Comparison of ENCODE assay signal across 27 cellular contexts in the genomic region with DNA sequence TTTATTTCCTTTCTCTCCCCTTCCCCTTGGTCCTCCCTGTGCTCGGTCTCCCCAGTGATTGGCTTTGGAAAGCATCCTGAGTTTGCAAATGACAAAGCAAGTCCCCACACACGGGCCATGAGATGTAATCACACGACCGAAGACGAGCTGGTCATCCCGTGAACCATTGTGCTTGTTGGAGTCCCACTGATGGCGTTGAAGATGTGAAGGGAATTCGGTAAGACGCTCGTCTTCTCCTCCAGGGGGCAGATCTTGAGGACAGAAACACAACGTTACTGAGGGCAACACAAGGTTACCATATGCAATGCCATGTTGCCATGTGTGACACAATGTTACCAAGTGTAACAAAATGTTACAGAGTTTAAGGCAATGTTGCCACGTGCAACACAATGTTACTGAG. TPM values are rescaled to one million over a fixed set of nuclear protein-coding genes. Genes with fewer than 3 reads are reported as not detected.
"Had no signal": no experiment of that assay in that cellular context is flagged by ENCODE, and none has a peak within 500 bp of the region (broad histone marks: within the 10 kb centered on the region; RNA-seq: fewer than 3 reads in every experiment).

No MANE protein-coding gene starts in this region.

- H3K9me3 ChIP-seq: gastrocnemius medialis, right lobe of liver, thoracic aorta, upper lobe of left lung had no signal

- H3K27me3 ChIP-seq: gastrocnemius medialis, right lobe of liver, upper lobe of left lung had no signal

- H3K27ac ChIP-seq: gastrocnemius medialis, parathyroid adenoma, right lobe of liver, thoracic aorta, upper lobe of left lung had no signal

- ATAC-seq: activated naive CD8-positive, alpha-beta T cell treated with anti-CD3 and anti-CD28 coated beads, Interleukin-2, amount 50 U/mL, for 24 hours; esophagus mucosa; gastrocnemius medialis; right lobe of liver; stimulated activated effector memory CD8-positive, alpha-beta T cell treated with anti-CD3 and anti-CD28 coated beads, Interleukin-12 subunit alpha, Interleukin-12 subunit beta, amount 100 ng/mL, for 72 hours had no signal

- DNase-seq: activated CD4-positive, alpha-beta memory T cell treated with anti-CD3 and anti-CD28 coated beads, Interleukin-2, amount 10 ng/mL, durations not matched to agents 7 days and 5 days; activated CD4-positive, alpha-beta T cell treated with anti-CD3 and anti-CD28 coated beads, Interleukin-2, amount 10 ng/mL, durations not matched to agents 24 days and 14 days; activated CD4-positive, CD25-positive, alpha-beta regulatory T cell; activated gamma-delta T cell; activated naive CD4-positive, alpha-beta T cell treated with anti-CD3 and anti-CD28 coated beads, Interleukin-2, amount 50 U/mL, for 16 hours; activated naive CD8-positive, alpha-beta T cell treated with anti-CD3 and anti-CD28 coated beads, Interleukin-2, amount 50 U/mL, for 24 hours; caudate nucleus; effector CD8-positive, alpha-beta T cell; gastrocnemius medialis; hippocampal formation; right lobe of liver; small intestine; stimulated activated CD4-positive, alpha-beta T cell treated with anti-CD3 and anti-CD28 coated beads, Interleukin-2, amount 100 ng/mL, for 24 hours; T-helper 1 cell; upper lobe of left lung had no signal

- H3K9me3 Mint-ChIP-seq: activated CD4-positive, alpha-beta T cell treated with anti-CD3 and anti-CD28 coated beads, Interleukin-2, amount 10 ng/mL, durations not matched to agents 24 days and 14 days; brain; dendritic cell treated with granulocyte-macrophage colony-stimulating factor and Interleukin-4, amounts not matched to agents 40 ng/mL and 50 ng/mL, for 4 days; memory B cell; nephron; stimulated activated effector memory CD8-positive, alpha-beta T cell treated with anti-CD3 and anti-CD28 coated beads, Interleukin-12 subunit alpha, Interleukin-12 subunit beta, amount 100 ng/mL, for 72 hours had no signal

- H3K36me3 ChIP-seq: gastrocnemius medialis had no signal

- H3K4me1 Mint-ChIP-seq: activated naive CD8-positive, alpha-beta T cell treated with anti-CD3 and anti-CD28 coated beads, Interleukin-2, amount 50 U/mL, for 24 hours; memory B cell had no signal

- H3K27me3 Mint-ChIP-seq: activated CD4-positive, alpha-beta T cell treated with anti-CD3 and anti-CD28 coated beads, Interleukin-2, amount 10 ng/mL, durations not matched to agents 24 days and 14 days; dendritic cell treated with granulocyte-macrophage colony-stimulating factor and Interleukin-4, amounts not matched to agents 40 ng/mL and 50 ng/mL, for 4 days; memory B cell had no signal

- H3K27ac Mint-ChIP-seq: activated CD4-positive, alpha-beta memory T cell treated with anti-CD3 and anti-CD28 coated beads, Interleukin-2, amount 10 ng/mL, durations not matched to agents 7 days and 5 days; activated CD4-positive, alpha-beta T cell treated with anti-CD3 and anti-CD28 coated beads, Interleukin-2, amount 10 ng/mL, durations not matched to agents 24 days and 14 days; activated naive CD8-positive, alpha-beta T cell treated with anti-CD3 and anti-CD28 coated beads, Interleukin-2, amount 50 U/mL, for 24 hours; activated T-helper 1 cell treated with anti-CD3 and anti-CD28 coated beads, Interleukin-12 subunit alpha, Interleukin-12 subunit beta, Interleukin-2, Interleukin-4 antibody, amounts not matched to agents 30 ng/mL and 10 ng/mL and 1 ng/mL, durations not matched to agents 14 hours and 24 hours and 36 hours; brain; dendritic cell treated with granulocyte-macrophage colony-stimulating factor and Interleukin-4, amounts not matched to agents 40 ng/mL and 50 ng/mL, for 4 days; memory B cell; nephron; stimulated activated effector memory CD8-positive, alpha-beta T cell treated with anti-CD3 and anti-CD28 coated beads, Interleukin-12 subunit alpha, Interleukin-12 subunit beta, amount 100 ng/mL, for 72 hours had no signal

- H3K4me1 ChIP-seq: gastrocnemius medialis, parathyroid adenoma, upper lobe of left lung had no signal

- H3K4me3 ChIP-seq: gastrocnemius medialis, right lobe of liver, thoracic aorta, upper lobe of left lung had no signal

- H3K4me3 Mint-ChIP-seq: activated CD4-positive, alpha-beta memory T cell treated with anti-CD3 and anti-CD28 coated beads, Interleukin-2, amount 10 ng/mL, durations not matched to agents 7 days and 5 days; activated CD4-positive, alpha-beta T cell treated with anti-CD3 and anti-CD28 coated beads, Interleukin-2, amount 10 ng/mL, durations not matched to agents 24 days and 14 days; activated naive CD8-positive, alpha-beta T cell treated with anti-CD3 and anti-CD28 coated beads, Interleukin-2, amount 50 U/mL, for 24 hours; activated T-helper 1 cell treated with anti-CD3 and anti-CD28 coated beads, Interleukin-12 subunit alpha, Interleukin-12 subunit beta, Interleukin-2, Interleukin-4 antibody, amounts not matched to agents 30 ng/mL and 10 ng/mL and 1 ng/mL, durations not matched to agents 14 hours and 24 hours and 36 hours; brain; dendritic cell treated with granulocyte-macrophage colony-stimulating factor and Interleukin-4, amounts not matched to agents 40 ng/mL and 50 ng/mL, for 4 days; memory B cell; nephron; stimulated activated effector memory CD8-positive, alpha-beta T cell treated with anti-CD3 and anti-CD28 coated beads, Interleukin-12 subunit alpha, Interleukin-12 subunit beta, amount 100 ng/mL, for 72 hours had no signal

RNA-seq across cellular contexts. Expression of a gene that starts 42.0 kb away (rescaled TPM):
- total RNA-seq: activated CD4-positive, alpha-beta memory T cell treated with anti-CD3 and anti-CD28 coated beads, Interleukin-2, amount 10 ng/mL, durations not matched to agents 7 days and 5 days; activated CD4-positive, alpha-beta T cell treated with anti-CD3 and anti-CD28 coated beads, Interleukin-2, amount 10 ng/mL, durations not matched to agents 24 days and 14 days; activated T-helper 1 cell treated with anti-CD3 and anti-CD28 coated beads, Interleukin-12 subunit alpha, Interleukin-12 subunit beta, Interleukin-2, Interleukin-4 antibody, amounts not matched to agents 30 ng/mL and 10 ng/mL and 1 ng/mL, durations not matched to agents 14 hours and 24 hours and 36 hours; endothelial cell of umbilical vein; gastrocnemius medialis; mononuclear cell; myocyte; thoracic aorta had no signal
